In genomic region chr4:51831133-51831532, GRCh38 we compare ENCODE assay signal across 8 cellular contexts. TPM values are rescaled to one million over a fixed set of nuclear protein-coding genes. Genes with fewer than 3 reads are reported as not detected.
DNase-seq lines count a peak whose midpoint lies in the region; ATAC-seq and TF ChIP-seq lines count a peak whose summit lies in the region.

No MANE protein-coding gene starts in this region.

- H3K4me1 ChIP-seq in PC-3 (ENCODE audit: insufficient read depth, low read length) (no peaks in the 10 kb centered on the region), gastroesophageal sphincter (no peaks in the 10 kb centered on the region)

- no peak overlapping the region for H2AFZ ChIP-seq in PC-3 (ENCODE audit: low read length)

- peak; percentile 73 for DNase-seq in NCI-H82 (lab: John Stamatoyannopoulos, UW)
- no peak for DNase-seq in NCI-H82 treated with DMSO at 0.1 percent for 48 hours (lab: John Stamatoyannopoulos, UW; ENCODE audit: unreplicated experiment)
- DNase-seq in PC-3, result peak; percentile 82
- peak; percentile 27 for DNase-seq in activated T-helper 2 cell treated with anti-CD3 and anti-CD28 coated beads, Interferon-gamma antibody, Interleukin-2, Interleukin-4, amounts not matched to agents 10 μg/mL and 5 μg/mL and 100 μg/mL, durations not matched to agents 14 hours and 24 hours and 36 hours (ENCODE audit: low spot score)
- peak; percentile 89 for DNase-seq in posterior vena cava (ENCODE audit: low spot score)
- no peak for DNase-seq in DMS114 treated with DMSO at 0.1 percent for 48 hours (lab: John Stamatoyannopoulos, UW; ENCODE audit: unreplicated experiment)

- H3K27ac ChIP-seq in PC-3 (ENCODE audit: low read length), result no peak overlapping the region
- H3K27ac ChIP-seq in gastroesophageal sphincter, result no peak overlapping the region

- TF ChIP-seq CTCF in PC-3 (conservative IDR thresholded peaks at IDR 0.05; ENCODE audit: low read depth, low read length) (peak; percentile 95), gastroesophageal sphincter (IDR thresholded peaks at IDR 0.05) (peak; percentile 33 to 75 (median 64))

- no peaks in the 10 kb centered on the region for H3K9me3 Mint-ChIP-seq in activated T-helper 2 cell treated with anti-CD3 and anti-CD28 coated beads, Interferon-gamma antibody, Interleukin-2, Interleukin-4, amounts not matched to agents 10 μg/mL and 5 μg/mL and 100 μg/mL, durations not matched to agents 14 hours and 24 hours and 36 hours

- H3K36me3 ChIP-seq in PC-3 (ENCODE audit: low read depth, low read length) (no peaks in the 10 kb centered on the region), gastroesophageal sphincter (no peaks in the 10 kb centered on the region)

- no peaks in the 10 kb centered on the region for H3K36me3 Mint-ChIP-seq in activated T-helper 2 cell treated with anti-CD3 and anti-CD28 coated beads, Interferon-gamma antibody, Interleukin-2, Interleukin-4, amounts not matched to agents 10 μg/mL and 5 μg/mL and 100 μg/mL, durations not matched to agents 14 hours and 24 hours and 36 hours (ENCODE audit: low read depth)

- H3K27ac Mint-ChIP-seq in activated T-helper 2 cell treated with anti-CD3 and anti-CD28 coated beads, Interferon-gamma antibody, Interleukin-2, Interleukin-4, amounts not matched to agents 10 μg/mL and 5 μg/mL and 100 μg/mL, durations not matched to agents 14 hours and 24 hours and 36 hours, result no peak overlapping the region

- H3K9me3 ChIP-seq in PC-3 (ENCODE audit: low read length), result no peaks in the 10 kb centered on the region
- no peaks in the 10 kb centered on the region for H3K9me3 ChIP-seq in gastroesophageal sphincter

- no TSS peak for BruUV-seq in PC-3 (replicated peaks; lab: Mats Ljungman, UMichigan)

- H3K27me3 ChIP-seq in PC-3 (ENCODE audit: low read length) (no peaks in the 10 kb centered on the region), gastroesophageal sphincter (peaks cover 4% of the 10 kb centered on the region)

- no peak for TF ChIP-seq EP300 in gastroesophageal sphincter (IDR thresholded peaks at IDR 0.05)

- H3F3A ChIP-seq in PC-3 (ENCODE audit: low read length, unreplicated experiment), result no peaks in the 10 kb centered on the region

- H3K4me3 ChIP-seq in PC-3 (ENCODE audit: low read length) (no peak overlapping the region), gastroesophageal sphincter (no peak overlapping the region)

- no peak overlapping the region for H3K9ac ChIP-seq in PC-3 (ENCODE audit: low read length)

- POLR2A ChIA-PET in PC-3 (lab: Charles Lee; ENCODE audit: unreplicated experiment), result no interaction called here

- ATAC-seq in HG02981 (IDR thresholded peaks at IDR 0.05; ENCODE audit: unreplicated experiment), result peak; percentile 77
- peak; percentile 98 for ATAC-seq in PC-3
- peak; percentile 39 for ATAC-seq in gastroesophageal sphincter

- CTCF ChIA-PET in PC-3 (lab: Charles Lee), result no interaction called here

- H3K27me3 Mint-ChIP-seq in activated T-helper 2 cell treated with anti-CD3 and anti-CD28 coated beads, Interferon-gamma antibody, Interleukin-2, Interleukin-4, amounts not matched to agents 10 μg/mL and 5 μg/mL and 100 μg/mL, durations not matched to agents 14 hours and 24 hours and 36 hours (ENCODE audit: low read depth), result no peaks in the 10 kb centered on the region

- no peaks in the 10 kb centered on the region for H3K4me1 Mint-ChIP-seq in activated T-helper 2 cell treated with anti-CD3 and anti-CD28 coated beads, Interferon-gamma antibody, Interleukin-2, Interleukin-4, amounts not matched to agents 10 μg/mL and 5 μg/mL and 100 μg/mL, durations not matched to agents 14 hours and 24 hours and 36 hours (ENCODE audit: low read depth)

- H3K9me2 ChIP-seq in PC-3 (replicated peaks; ENCODE audit: low read length), result no peaks in the 10 kb centered on the region

- H3K79me2 ChIP-seq in PC-3 (ENCODE audit: low read length), result no peaks in the 10 kb centered on the region

- no peak overlapping the region for H3K4me2 ChIP-seq in PC-3 (ENCODE audit: low read length)

- no peak for TF ChIP-seq POLR2A in gastroesophageal sphincter (IDR thresholded peaks at IDR 0.05)

- no peaks in the 10 kb centered on the region for H4K20me1 ChIP-seq in PC-3 (ENCODE audit: low read length)

- no peak overlapping the region for H3K4me3 Mint-ChIP-seq in activated T-helper 2 cell treated with anti-CD3 and anti-CD28 coated beads, Interferon-gamma antibody, Interleukin-2, Interleukin-4, amounts not matched to agents 10 μg/mL and 5 μg/mL and 100 μg/mL, durations not matched to agents 14 hours and 24 hours and 36 hours (ENCODE audit: low read depth)

- intact Hi-C loops in PC-3 (cut with micrococcal nuclease), result loop anchor here (1.0 to 2.0 kb wide), 3 partner anchors 39 to 195 kb away; no protein-coding TSS in a partner anchor
- intact Hi-C loops in activated T-helper 2 cell treated with anti-CD3 and anti-CD28 coated beads, Interferon-gamma antibody, Interleukin-2, Interleukin-4, amounts not matched to agents 10 μg/mL and 5 μg/mL and 100 μg/mL, durations not matched to agents 14 hours and 24 hours and 36 hours (cut with micrococcal nuclease), result loop anchor here (1.0 kb wide), 1 partner anchor 195 kb away; no protein-coding TSS in a partner anchor
- intact Hi-C loops in posterior vena cava (cut with DNase I), result no loop called here

- 8 to 22% methylated on average over 2 to 3 of the region's 3 CpGs for WGBS in gastroesophageal sphincter (ENCODE audit: low coverage in 1 of 2), 2 donors

RNA-seq across cellular contexts. Expression of gene DCUN1D4, which starts 11.8 kb away (rescaled TPM):
- total RNA-seq in PC-3 (2014; rRNA removed) (25.5 and 44.8 TPM in 2 replicates), gastroesophageal sphincter (10 to 100 TPM; 48.9 to 81.9 (median 51.0) TPM), posterior vena cava (10 to 100 TPM; 55.0 to 68.3 TPM)
- 31.5 and 32.6 TPM in 2 replicates for total RNA-seq in activated T-helper 2 cell treated with anti-CD3 and anti-CD28 coated beads, Interferon-gamma antibody, Interleukin-2, Interleukin-4, amounts not matched to agents 10 μg/mL and 5 μg/mL and 100 μg/mL, durations not matched to agents 14 hours and 24 hours and 36 hours

Comparison
In these comparisons a context has a peak if more than half of its experiments do, and no peak if none do; other contexts are left out.
1. DNase-seq: peak in NCI-H82 (single experiment), PC-3 (single experiment), activated T-helper 2 cell treated with anti-CD3 and anti-CD28 coated beads, Interferon-gamma antibody, Interleukin-2, Interleukin-4, amounts not matched to agents 10 μg/mL and 5 μg/mL and 100 μg/mL, durations not matched to agents 14 hours and 24 hours and 36 hours (single experiment) and posterior vena cava (single experiment); none in NCI-H82 treated with DMSO at 0.1 percent for 48 hours (single experiment) and DMS114 treated with DMSO at 0.1 percent for 48 hours (single experiment).
2. ATAC-seq: peak in every context shown above with its lines; median percentile 98 in PC-3; 77 in HG02981; 39 in gastroesophageal sphincter.
3. intact Hi-C loops: an anchor here in PC-3 (1.0 to 2.0 kb wide) and activated T-helper 2 cell treated with anti-CD3 and anti-CD28 coated beads, Interferon-gamma antibody, Interleukin-2, Interleukin-4, amounts not matched to agents 10 μg/mL and 5 μg/mL and 100 μg/mL, durations not matched to agents 14 hours and 24 hours and 36 hours (1.0 kb wide); none called in posterior vena cava.